In the genomic region with DNA sequence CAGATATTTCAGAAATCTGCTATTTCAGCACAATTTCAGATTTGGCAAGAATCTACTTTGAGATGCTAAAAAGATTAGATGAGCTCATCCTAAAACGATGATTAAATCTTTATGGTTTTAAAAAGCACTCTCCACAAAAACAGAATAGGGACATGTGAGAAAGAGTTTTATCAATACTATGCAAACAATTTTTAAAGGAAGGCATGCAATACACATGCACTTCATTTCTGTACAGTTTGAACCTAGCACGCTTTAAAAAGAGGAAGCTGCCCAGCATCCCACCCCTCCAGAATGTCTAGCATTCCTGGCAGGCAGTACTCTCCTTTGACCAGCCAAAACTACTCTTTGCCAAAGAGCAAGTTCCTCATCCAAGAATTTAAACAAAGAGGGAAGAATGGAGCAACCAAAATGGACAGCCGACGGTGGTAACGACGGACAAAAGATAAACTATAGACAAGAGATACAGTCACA, we compare ENCODE assay signal across 7 cellular contexts. TPM values are rescaled to one million over a fixed set of nuclear protein-coding genes. Genes with fewer than 3 reads are reported as not detected.
DNase-seq lines count a peak whose midpoint lies in the region; ATAC-seq and TF ChIP-seq lines count a peak whose summit lies in the region.

No MANE protein-coding gene starts in this region.

- H3K9me3 ChIP-seq in ascending aorta (no peaks in the 10 kb centered on the region), stomach smooth muscle (ENCODE audit: control insufficient read depth in 2 of 2, low read length in 2 of 2) (no peaks in the 10 kb centered on the region)

- H3K27ac ChIP-seq in ascending aorta (peak overlapping the region; percentile 81 to 86), stomach smooth muscle (ENCODE audit: low read length) (peak overlapping the region; percentile 58)

- POLR2A ChIA-PET in HEK293T (lab: Yijun Ruan, JAX) = interaction anchor here (1.0 to 2.6 kb wide), 3 partner anchors 12 to 168 kb away, joined by 3 to 14 read pairs (median 4); no protein-coding TSS in a partner anchor

- intact Hi-C loops in ascending aorta (cut with DNase I) = loop anchor here (2.0 to 5.0 kb wide), 4 partner anchors 89 to 327 kb away; a partner anchor contains a TSS

- ATAC-seq in HG03460 (IDR thresholded peaks at IDR 0.05; ENCODE audit: unreplicated experiment) (no peak), GM18861 (IDR thresholded peaks at IDR 0.05; ENCODE audit: unreplicated experiment) (no peak)

- DNase-seq in HEK293T (ENCODE audit: extremely low spot score) (peak; percentile 21), ascending aorta (ENCODE audit: low spot score in 2 of 2) (no peak), iPS-NIHi7 (ENCODE audit: extremely low spot score) (peak; percentile 14), activated gamma-delta T cell (lab: John Stamatoyannopoulos, UW) (no peak)

- H3K9ac ChIP-seq in stomach smooth muscle (ENCODE audit: low read length in 2 of 2) = peak overlapping the region; percentile 44 to 66

- no peaks in the 10 kb centered on the region for H3K36me3 ChIP-seq in ascending aorta
- no peaks in the 10 kb centered on the region for H3K36me3 ChIP-seq in stomach smooth muscle (ENCODE audit: control insufficient read depth in 2 of 2, insufficient read depth in 2 of 2, low read length in 2 of 2)

- H3K27me3 ChIP-seq in ascending aorta (no peaks in the 10 kb centered on the region), stomach smooth muscle (ENCODE audit: control insufficient read depth in 1 of 2, insufficient read depth in 2 of 2, low read length in 2 of 2) (no peaks in the 10 kb centered on the region)

- CTCF ChIA-PET in HEK293T (lab: Yijun Ruan, JAX) = interaction anchor here (0.7 to 2.3 kb wide), 4 partner anchors 99 to 196 kb away, joined by 3 to 12 read pairs (median 6); no protein-coding TSS in a partner anchor

- TF ChIP-seq CTCF in ascending aorta (IDR thresholded peaks at IDR 0.05) = no peak

- H3K4me1 ChIP-seq in ascending aorta (peaks cover 0 to 4% of the 10 kb centered on the region in 2 donors), stomach smooth muscle (ENCODE audit: control insufficient read depth, insufficient read depth, low read length) (peaks cover 6% of the 10 kb centered on the region)

- peak overlapping the region; percentile 63 to 90 for H3K4me3 ChIP-seq in ascending aorta
- peak overlapping the region; percentile 75 to 84 for H3K4me3 ChIP-seq in stomach smooth muscle (ENCODE audit: low read length in 2 of 2)

TF ChIP-seq in HEK293T, 16 proteins besides CTCF, POLR2A, EP300 and RAD21:
- no peak for TF ChIP-seq SP1 (IDR thresholded peaks at IDR 0.05)
- no peak for TF ChIP-seq SUZ12 (IDR thresholded peaks at IDR 0.05)
- TF ChIP-seq, protein P1, sequence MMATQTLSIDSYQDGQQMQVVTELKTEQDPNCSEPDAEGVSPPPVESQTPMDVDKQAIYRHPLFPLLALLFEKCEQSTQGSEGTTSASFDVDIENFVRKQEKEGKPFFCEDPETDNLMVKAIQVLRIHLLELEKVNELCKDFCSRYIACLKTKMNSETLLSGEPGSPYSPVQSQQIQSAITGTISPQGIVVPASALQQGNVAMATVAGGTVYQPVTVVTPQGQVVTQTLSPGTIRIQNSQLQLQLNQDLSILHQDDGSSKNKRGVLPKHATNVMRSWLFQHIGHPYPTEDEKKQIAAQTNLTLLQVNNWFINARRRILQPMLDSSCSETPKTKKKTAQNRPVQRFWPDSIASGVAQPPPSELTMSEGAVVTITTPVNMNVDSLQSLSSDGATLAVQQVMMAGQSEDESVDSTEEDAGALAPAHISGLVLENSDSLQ (IDR thresholded peaks at IDR 0.05) = no peak
- TF ChIP-seq FOXA1 (IDR thresholded peaks at IDR 0.05) = no peak
- no peak for TF ChIP-seq HDGF (IDR thresholded peaks at IDR 0.05; ENCODE audit: borderline replicate concordance)
- TF ChIP-seq CTBP1 (IDR thresholded peaks at IDR 0.05; ENCODE audit: borderline replicate concordance) = no peak
- TF ChIP-seq ELF4 (IDR thresholded peaks at IDR 0.05) = no peak
- TF ChIP-seq BHLHE40 (IDR thresholded peaks at IDR 0.05; ENCODE audit: borderline replicate concordance) = no peak
- no peak for TF ChIP-seq LEF1 (IDR thresholded peaks at IDR 0.05; ENCODE audit: borderline replicate concordance)
- no peak for TF ChIP-seq TARDBP (IDR thresholded peaks at IDR 0.05)
- no peak for TF ChIP-seq FOXM1 (IDR thresholded peaks at IDR 0.05; ENCODE audit: borderline replicate concordance)
- TF ChIP-seq ZNF384 (IDR thresholded peaks at IDR 0.05) = no peak
- TF ChIP-seq NFRKB (IDR thresholded peaks at IDR 0.05) = no peak
- no peak for TF ChIP-seq ARNT (IDR thresholded peaks at IDR 0.05)
- no peak for TF ChIP-seq L3MBTL2 (conservative IDR thresholded peaks at IDR 0.05)
- TF ChIP-seq FOXK2 (IDR thresholded peaks at IDR 0.05) = no peak

RNA-seq across cellular contexts. Expression of a gene that starts 1.3 kb away (rescaled TPM):
- 35.1 TPM for total RNA-seq in ascending aorta

Comparison
In these comparisons a context has a peak if more than half of its experiments do, and no peak if none do; other contexts are left out.
1. DNase-seq: peak in HEK293T (single experiment) and iPS-NIHi7 (single experiment); none in ascending aorta (0 of 2) and activated gamma-delta T cell (single experiment).